Comparison of ENCODE assay signal across 8 cellular contexts in genomic region chr16:370980-371728, GRCh38. TPM values are rescaled to one million over a fixed set of nuclear protein-coding genes. Genes with fewer than 3 reads are reported as not detected.
DNase-seq lines count a peak whose midpoint lies in the region; ATAC-seq, FAIRE-seq and TF ChIP-seq lines count a peak whose summit lies in the region.

No MANE protein-coding gene starts in this region.

- peak overlapping the region; percentile 25; the same call in 1 of the 2 replicates for H3K27ac ChIP-seq in KMS-11

- no peaks in the 10 kb centered on the region for H3K9me3 ChIP-seq in BE2C

- peaks cover 9% of the 10 kb centered on the region for H3K36me3 Mint-ChIP-seq in chondrocyte (ENCODE audit: low read depth)
- H3K36me3 Mint-ChIP-seq in natural killer cell treated with Interleukin-12 subunit alpha and Interleukin-12 subunit beta and Interleukin-15 and Interleukin-18, amount 100 ng/mL, for 72 hours: no peaks in the 10 kb centered on the region

- peak overlapping the region; percentile 89 for H3K27ac Mint-ChIP-seq in chondrocyte (ENCODE audit: unreplicated experiment)
- H3K27ac Mint-ChIP-seq in natural killer cell treated with Interleukin-12 subunit alpha and Interleukin-12 subunit beta and Interleukin-15 and Interleukin-18, amount 100 ng/mL, for 72 hours: peak overlapping the region; percentile 78 to 98

- no peaks in the 10 kb centered on the region for H4K20me1 ChIP-seq in KMS-11 (ENCODE audit: insufficient read depth)

- no peaks in the 10 kb centered on the region for H3K9me3 Mint-ChIP-seq in chondrocyte (ENCODE audit: low read depth)
- H3K9me3 Mint-ChIP-seq in natural killer cell treated with Interleukin-12 subunit alpha and Interleukin-12 subunit beta and Interleukin-15 and Interleukin-18, amount 100 ng/mL, for 72 hours: no peaks in the 10 kb centered on the region

- H3K79me2 ChIP-seq in KMS-11 (ENCODE audit: insufficient read depth, low read depth): peaks cover 6% of the 10 kb centered on the region; the same call in 1 of the 2 replicates

- ATAC-seq in natural killer cell treated with Interleukin-12 subunit alpha and Interleukin-12 subunit beta and Interleukin-15 and Interleukin-18, amount 100 ng/mL, for 72 hours: no peak
- ATAC-seq in GM21423 (IDR thresholded peaks at IDR 0.05; ENCODE audit: unreplicated experiment): no peak

- peak; percentile 20 for DNase-seq in BE2C
- DNase-seq in chondrocyte (ENCODE audit: low spot score): no peak
- no peak for DNase-seq in natural killer cell treated with Interleukin-12 subunit alpha and Interleukin-12 subunit beta and Interleukin-15 and Interleukin-18, amount 100 ng/mL, for 72 hours (ENCODE audit: low spot score)
- no peak for DNase-seq in GM13977 (ENCODE audit: low spot score)
- DNase-seq in amygdala (lab: John Stamatoyannopoulos, UW): no peak
- no peak for DNase-seq in frontal cortex (ENCODE audit: low spot score in 2 of 2)

- H3K4me3 ChIP-seq in BE2C (ENCODE audit: low read depth, low read length) (peak overlapping the region; percentile 48), KMS-11 (IDR thresholded peaks at IDR 0.05; ENCODE audit: insufficient read depth, low read depth, low read length) (no peak overlapping the region)

- TF ChIP-seq CTCF in BE2C (IDR thresholded peaks at IDR 0.05; ENCODE audit: low read depth, low read length) (no peak), KMS-11 (conservative IDR thresholded peaks at IDR 0.05; ENCODE audit: low read depth, low read length) (no peak), chondrocyte (IDR thresholded peaks at IDR 0.05) (no peak), GM13977 (IDR thresholded peaks at IDR 0.05; ENCODE audit: extremely low read depth, insufficient read depth, missing control alignments) (no peak)

- no peak for FAIRE-seq in frontal cortex (lab: Jason Lieb, UNC)

- H3K9ac ChIP-seq in KMS-11: no peak overlapping the region; the same call in 1 of the 2 replicates

- H3K4me2 ChIP-seq in KMS-11: peak overlapping the region; percentile 50

- no peak overlapping the region for H2AFZ ChIP-seq in KMS-11 (ENCODE audit: low read depth)

- in situ Hi-C loops in GM13977 (cut with MboI; ENCODE audit: low pct_unique_long_range_greater_than_20kb, low sequenced_read_pairs, unreplicated experiment): no loop called here

- H3K36me3 ChIP-seq in BE2C (peaks cover 25% of the 10 kb centered on the region), KMS-11 (ENCODE audit: insufficient read depth) (no peaks in the 10 kb centered on the region)

- H3K4me3 Mint-ChIP-seq in chondrocyte (ENCODE audit: unreplicated experiment): peak overlapping the region; percentile 75
- H3K4me3 Mint-ChIP-seq in natural killer cell treated with Interleukin-12 subunit alpha and Interleukin-12 subunit beta and Interleukin-15 and Interleukin-18, amount 100 ng/mL, for 72 hours: peak overlapping the region; percentile 96

- H3K27me3 Mint-ChIP-seq in chondrocyte (ENCODE audit: low read depth): no peaks in the 10 kb centered on the region
- H3K27me3 Mint-ChIP-seq in natural killer cell treated with Interleukin-12 subunit alpha and Interleukin-12 subunit beta and Interleukin-15 and Interleukin-18, amount 100 ng/mL, for 72 hours: no peaks in the 10 kb centered on the region

- H3K27me3 ChIP-seq in BE2C (no peaks in the 10 kb centered on the region), KMS-11 (ENCODE audit: insufficient read depth, low read depth) (no peaks in the 10 kb centered on the region)

- peaks cover 11% of the 10 kb centered on the region for H3K4me1 Mint-ChIP-seq in chondrocyte (ENCODE audit: low read depth)
- H3K4me1 Mint-ChIP-seq in natural killer cell treated with Interleukin-12 subunit alpha and Interleukin-12 subunit beta and Interleukin-15 and Interleukin-18, amount 100 ng/mL, for 72 hours (ENCODE audit: low read depth in 2 of 2): peaks cover 7 to 9% of the 10 kb centered on the region in 2 donors

- H3K4me1 ChIP-seq in BE2C (peaks cover 15% of the 10 kb centered on the region), KMS-11 (ENCODE audit: low read depth, poor library complexity, severe bottlenecking) (peaks cover 14% of the 10 kb centered on the region)

RNA-seq across cellular contexts. Expression of gene MRPL28, which starts 0.8 kb away (rescaled TPM):
- polyA plus RNA-seq in BE2C (2012; ENCODE audit: insufficient read depth, insufficient read length, low read depth): 231 TPM
- total RNA-seq in chondrocyte (53.4 to 57.7 TPM (median 54.7 TPM) in 3 replicates), frontal cortex (44.8 TPM)
- total RNA-seq in natural killer cell treated with Interleukin-12 subunit alpha and Interleukin-12 subunit beta and Interleukin-15 and Interleukin-18, amount 100 ng/mL, for 72 hours: 10 to 100 TPM; 80.6 to 98.6 TPM

RNA-seq across cellular contexts. Expression of gene PGAP6, which starts 10.6 kb away (rescaled TPM):
- polyA plus RNA-seq in BE2C (2012; ENCODE audit: insufficient read depth, insufficient read length, low read depth): 137 TPM
- 49.5 to 61.2 TPM (median 59.7 TPM) in 3 replicates for total RNA-seq in chondrocyte
- 10 to 100 TPM; 39.4 to 46.8 TPM for total RNA-seq in natural killer cell treated with Interleukin-12 subunit alpha and Interleukin-12 subunit beta and Interleukin-15 and Interleukin-18, amount 100 ng/mL, for 72 hours
- total RNA-seq in frontal cortex: 18.8 TPM

RNA-seq across cellular contexts. Expression of gene AXIN1, which starts 18.6 kb away (rescaled TPM):
- polyA plus RNA-seq in BE2C (2012; ENCODE audit: insufficient read depth, insufficient read length, low read depth): 24.6 TPM
- total RNA-seq in chondrocyte (19.8 to 27.2 TPM (median 26.9 TPM) in 3 replicates), frontal cortex (24.5 TPM)
- total RNA-seq in natural killer cell treated with Interleukin-12 subunit alpha and Interleukin-12 subunit beta and Interleukin-15 and Interleukin-18, amount 100 ng/mL, for 72 hours: 10 to 100 TPM; 20.1 to 29.1 TPM

RNA-seq across cellular contexts. Expression of gene NME4, which starts 25.8 kb away (rescaled TPM):
- 507 TPM for polyA plus RNA-seq in BE2C (2012; ENCODE audit: insufficient read depth, insufficient read length, low read depth)
- total RNA-seq in chondrocyte (176 to 246 TPM (median 231 TPM) in 3 replicates), frontal cortex (12.6 TPM)
- total RNA-seq in natural killer cell treated with Interleukin-12 subunit alpha and Interleukin-12 subunit beta and Interleukin-15 and Interleukin-18, amount 100 ng/mL, for 72 hours: 1 to 10 TPM; 2.7 to 9.1 TPM

RNA-seq across cellular contexts. Expression of gene DECR2, which starts 30.5 kb away (rescaled TPM):
- polyA plus RNA-seq in BE2C (2012; ENCODE audit: insufficient read depth, insufficient read length, low read depth): 11.6 TPM
- total RNA-seq in chondrocyte (21.8 to 25.1 TPM (median 22.2 TPM) in 3 replicates), frontal cortex (7.7 TPM)
- 10 to 100 TPM in 1 of 2 donors, 1 to 10 TPM in 1; 4.5 to 28.6 TPM for total RNA-seq in natural killer cell treated with Interleukin-12 subunit alpha and Interleukin-12 subunit beta and Interleukin-15 and Interleukin-18, amount 100 ng/mL, for 72 hours
